In the genomic region with DNA sequence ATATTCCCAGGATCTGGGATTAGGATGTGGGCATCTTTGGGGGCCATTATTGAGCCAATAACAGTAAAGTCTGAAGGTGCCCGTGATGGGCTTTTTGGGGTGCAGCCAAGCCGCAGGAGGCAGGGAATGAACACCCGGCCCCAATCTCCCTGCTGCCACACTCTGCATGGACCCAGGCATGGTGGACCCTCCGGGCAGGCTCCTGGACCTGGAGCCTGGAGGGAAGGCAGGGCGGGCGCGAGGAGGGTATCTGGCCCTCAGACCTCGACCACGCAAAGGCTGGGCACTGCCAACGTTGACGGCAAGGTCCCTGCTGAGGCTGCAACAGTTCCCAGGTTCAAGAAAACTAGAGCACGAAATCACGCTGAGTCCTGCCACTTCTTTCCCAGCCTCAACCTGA, we compare ENCODE assay signal across 7 cellular contexts.
DNase-seq lines count a peak whose midpoint lies in the region; TF ChIP-seq lines count a peak whose summit lies in the region.
"Not testable (repeated sequence)": the region's sequence is repeated elsewhere in the genome, so short reads cannot be mapped to it uniquely, and the experiment has no call there.

No MANE protein-coding gene starts in this region.

- H3K9ac ChIP-seq in neuronal stem cell (ENCODE audit: low read depth, low read length, poor library complexity); trophoblast cell (ENCODE audit: low read length): not testable (repeated sequence)

- not testable (repeated sequence) for H3K79me2 ChIP-seq in trophoblast cell (ENCODE audit: control insufficient read depth, insufficient read depth, low read length, poor library complexity)

- peaks cover 24% of the 10 kb centered on the region for H3K4me1 Mint-ChIP-seq in Calu3 (ENCODE audit: low read depth, unreplicated experiment)

- not testable (repeated sequence) for H3K4me3 ChIP-seq in adrenal gland; coronary artery; esophagus muscularis mucosa; neuronal stem cell (ENCODE audit: low read length in 2 of 2); trophoblast cell (ENCODE audit: low read depth, low read length); uterus

- not testable (repeated sequence) for H3K27me3 Mint-ChIP-seq in Calu3 (ENCODE audit: unreplicated experiment)

- not testable (repeated sequence) for H4K91ac ChIP-seq in neuronal stem cell (ENCODE audit: low read depth, low read length, poor library complexity)
- H4K91ac ChIP-seq in trophoblast cell (ENCODE audit: low read depth, low read length) = peak overlapping the region; percentile 18

- H3K27me3 ChIP-seq in adrenal gland; esophagus muscularis mucosa; neuronal stem cell (ENCODE audit: control insufficient read depth in 3 of 3, insufficient read depth in 3 of 3, low read depth in 1 of 3, low read length in 3 of 3); trophoblast cell (ENCODE audit: insufficient read depth, low read length); uterus: not testable (repeated sequence)

- not testable (repeated sequence) for H4K8ac ChIP-seq in neuronal stem cell (ENCODE audit: low read depth, low read length); trophoblast cell (ENCODE audit: low read depth, low read length)

- CTCF ChIA-PET in Calu3 (lab: Charles Lee) = not testable (repeated sequence)

- H3K9me3 ChIP-seq in adrenal gland (replicated peaks in 1 of 3); esophagus muscularis mucosa; neuronal stem cell (replicated peaks in 1 of 2; ENCODE audit: control insufficient read depth in 2 of 2, insufficient read depth in 1 of 2, low read depth in 1 of 2, low read length in 2 of 2); trophoblast cell (ENCODE audit: insufficient read depth, low read depth, low read length); uterus: not testable (repeated sequence)

- not testable (repeated sequence) for TF ChIP-seq CTCF in Calu3 (IDR thresholded peaks at IDR 0.05; ENCODE audit: unreplicated experiment); adrenal gland (IDR thresholded peaks at IDR 0.05); coronary artery (IDR thresholded peaks at IDR 0.05); esophagus muscularis mucosa (IDR thresholded peaks at IDR 0.05); uterus (IDR thresholded peaks at IDR 0.05)

- H3K4me3 Mint-ChIP-seq in Calu3 (ENCODE audit: low read depth, unreplicated experiment) = not testable (repeated sequence)

- peak overlapping the region; percentile 84 for H2BK12ac ChIP-seq in neuronal stem cell (ENCODE audit: low read length)
- not testable (repeated sequence) for H2BK12ac ChIP-seq in trophoblast cell (ENCODE audit: low read length)

- not testable (repeated sequence) for H3K4ac ChIP-seq in neuronal stem cell (ENCODE audit: low read length); trophoblast cell (ENCODE audit: low read depth, low read length)

- H3K23ac ChIP-seq in neuronal stem cell (ENCODE audit: low read depth, low read length, poor library complexity); trophoblast cell (ENCODE audit: low read length): not testable (repeated sequence)

- not testable (repeated sequence) for H2AFZ ChIP-seq in neuronal stem cell (ENCODE audit: low read length); trophoblast cell (ENCODE audit: insufficient read depth, low read length, poor library complexity)

- intact Hi-C loops in Calu3 (cut with micrococcal nuclease; ENCODE audit: unreplicated experiment); adrenal gland (cut with DNase I); esophagus muscularis mucosa (cut with DNase I); uterus (cut with DNase I; ENCODE audit: low total_unique reads): not testable (repeated sequence)

- H3K36me3 Mint-ChIP-seq in Calu3 (ENCODE audit: insufficient read depth, unreplicated experiment) = peaks cover 27% of the 10 kb centered on the region

- WGBS in adrenal gland, 4 donors = 81 to 100% (median 83%) methylated on average over 2 to 13 of the region's 13 CpGs
- WGBS in esophagus muscularis mucosa = 93% methylated on average over 11 of the region's 13 CpGs
- WGBS in neuronal stem cell (ENCODE audit: extremely low coverage in 2 of 2, insufficient read length in 2 of 2, insufficient replicate concordance in 1 of 2), 2 donors = no CpG with 5 or more reads among the region's 13 CpGs
- no CpG with 5 or more reads among the region's 13 CpGs for WGBS in trophoblast cell (ENCODE audit: extremely low coverage, insufficient coverage, insufficient read length)

- peak overlapping the region; percentile 13 for H3K27ac Mint-ChIP-seq in Calu3 (ENCODE audit: unreplicated experiment)

- TF ChIP-seq EP300 in esophagus muscularis mucosa (IDR thresholded peaks at IDR 0.05) = not testable (repeated sequence)

- H2AK5ac ChIP-seq in neuronal stem cell (ENCODE audit: low read depth, low read length); trophoblast cell (ENCODE audit: low read length): not testable (repeated sequence)

- not testable (repeated sequence) for H2BK120ac ChIP-seq in neuronal stem cell (ENCODE audit: low read depth, low read length); trophoblast cell (ENCODE audit: insufficient read depth, low read length, poor library complexity)

- not testable (repeated sequence) for BruUV-seq in Calu3 (replicated peaks; lab: Mats Ljungman, UMichigan)

- H3K27ac ChIP-seq in adrenal gland (peak overlapping the region in 4 of 5 donors; percentile 2 to 97 (median 76)), uterus (peak overlapping the region; percentile 75 to 90)
- H3K27ac ChIP-seq in coronary artery; esophagus muscularis mucosa (replicated peaks in 1 of 4); neuronal stem cell (replicated peaks; ENCODE audit: low read length); trophoblast cell (ENCODE audit: low read depth, low read length): not testable (repeated sequence)

- H3K14ac ChIP-seq in neuronal stem cell (ENCODE audit: low read length); trophoblast cell (ENCODE audit: low read length): not testable (repeated sequence)

- H2BK15ac ChIP-seq in neuronal stem cell (ENCODE audit: low read length) = not testable (repeated sequence)

- not testable (repeated sequence) for H3K18ac ChIP-seq in neuronal stem cell (ENCODE audit: low read length); trophoblast cell (ENCODE audit: low read length)

- not testable (repeated sequence) for H2BK5ac ChIP-seq in neuronal stem cell (ENCODE audit: low read length); trophoblast cell (ENCODE audit: low read depth, low read length, poor library complexity)

- H3K36me3 ChIP-seq in adrenal gland (replicated peaks in 1 of 2); esophagus muscularis mucosa; neuronal stem cell (replicated peaks in 1 of 2; ENCODE audit: control insufficient read depth in 2 of 2, insufficient read depth in 2 of 2, low read length in 2 of 2); trophoblast cell (ENCODE audit: control insufficient read depth in 1 of 2, insufficient read depth in 2 of 2, low read length in 2 of 2); uterus: not testable (repeated sequence)

- H3K4me1 ChIP-seq in adrenal gland (replicated peaks in 1 of 2) = peaks cover 16 to 19% of the 10 kb centered on the region in 2 donors
- H3K4me1 ChIP-seq in esophagus muscularis mucosa = peaks cover 10 to 30% (median 18%) of the 10 kb centered on the region in 4 donors
- H3K4me1 ChIP-seq in neuronal stem cell (ENCODE audit: control insufficient read depth in 2 of 2, insufficient read depth in 1 of 2, low read depth in 1 of 2, low read length in 2 of 2); uterus: not testable (repeated sequence)
- H3K4me1 ChIP-seq in trophoblast cell (ENCODE audit: control insufficient read depth in 1 of 2, insufficient read depth in 2 of 2, low read length in 2 of 2) = peaks cover 16 to 17% of the 10 kb centered on the region in 2 experiments

- DNase-seq in Calu3; adrenal gland; neuronal stem cell (ENCODE audit: low spot score); trophoblast cell; uterus: not testable (repeated sequence)
- DNase-seq in coronary artery (ENCODE audit: low spot score) (peak; percentile 49), esophagus muscularis mucosa (ENCODE audit: extremely low spot score) (peak; percentile 12)

- not testable (repeated sequence) for H3K4me2 ChIP-seq in neuronal stem cell (ENCODE audit: insufficient read depth, low read length, poor library complexity, severe bottlenecking); trophoblast cell (ENCODE audit: low read length)

- not testable (repeated sequence) for H3K79me1 ChIP-seq in neuronal stem cell (ENCODE audit: low read depth, low read length)
- H3K79me1 ChIP-seq in trophoblast cell (ENCODE audit: low read length) = peaks cover 14% of the 10 kb centered on the region

- not testable (repeated sequence) for TF ChIP-seq POLR2A in adrenal gland (IDR thresholded peaks at IDR 0.05); esophagus muscularis mucosa (IDR thresholded peaks at IDR 0.05; ENCODE audit: low read depth); uterus (IDR thresholded peaks at IDR 0.05)

- H3K9me3 Mint-ChIP-seq in Calu3 (ENCODE audit: low read depth, unreplicated experiment) = not testable (repeated sequence)

- H4K12ac ChIP-seq in trophoblast cell (ENCODE audit: low read depth, low read length) = not testable (repeated sequence)
